1 cellular context compared by ENCODE assay signal in the genomic region with DNA sequence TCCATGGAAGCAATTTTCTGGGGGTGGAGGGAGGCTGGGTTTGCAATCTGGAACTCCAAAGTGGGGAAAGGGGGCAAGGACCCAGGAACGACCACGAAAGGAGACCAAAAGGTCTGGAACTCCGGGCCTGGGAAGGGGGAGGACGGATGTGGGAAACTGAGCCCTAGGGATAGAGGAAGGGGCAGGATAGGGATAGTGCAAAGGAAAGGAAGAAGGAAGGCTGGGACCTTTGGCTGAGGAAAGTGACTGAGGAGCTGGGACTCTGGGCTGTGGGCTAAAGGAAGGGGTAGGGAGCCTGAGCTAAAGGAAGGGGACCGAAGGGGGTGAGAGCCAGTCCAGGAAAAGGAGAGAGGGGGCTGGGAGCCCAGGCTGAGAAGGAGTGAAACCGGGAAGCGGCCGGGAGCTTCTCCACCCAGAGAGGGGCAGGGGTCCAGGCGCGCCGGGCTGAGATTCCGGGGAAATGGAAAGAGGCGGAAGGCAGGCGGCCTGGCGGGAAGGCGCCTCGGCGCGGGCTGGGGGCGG.
TF ChIP-seq lines count a peak whose summit lies in the region.

No MANE protein-coding gene starts in this region.

TF ChIP-seq in GM23338, 12 proteins besides CTCF, POLR2A, EP300 and RAD21 (continued from another document):
- TF ChIP-seq ZNF462 (CRISPR knock-in tag; IDR thresholded peaks at IDR 0.05) (no peak), JUNB (IDR thresholded peaks at IDR 0.05; ENCODE audit: unreplicated experiment) (no peak), NANOG (IDR thresholded peaks at IDR 0.05; ENCODE audit: borderline replicate concordance) (no peak), ZNF331 (CRISPR knock-in tag; IDR thresholded peaks at IDR 0.05; ENCODE audit: low read depth) (no peak), EZH2phosphoT487 (IDR thresholded peaks at IDR 0.05; ENCODE audit: unreplicated experiment) (no peak), STAT1 (IDR thresholded peaks at IDR 0.05; ENCODE audit: unreplicated experiment) (no peak)
